Comparison of ENCODE assay signal across 16 cellular contexts in genomic region chr1:175449306-175449705, GRCh38.
"Had no signal": no experiment of that assay in that cellular context is flagged by ENCODE, and none has a peak within 500 bp of the region (broad histone marks: within the 10 kb centered on the region; RNA-seq: fewer than 3 reads in every experiment).

No MANE protein-coding gene starts in this region.

- H3K9me3 Mint-ChIP-seq: activated T-helper 17 cell treated with anti-CD3 and anti-CD28 coated beads, Interleukin-2, amount 50 U/mL, for 72 hours; central memory CD8-positive, alpha-beta T cell; natural killer cell treated with Interleukin-12 subunit alpha and Interleukin-12 subunit beta and Interleukin-15 and Interleukin-18, amount 100 ng/mL, for 72 hours had no signal

- H3K4me1 Mint-ChIP-seq: activated T-helper 17 cell treated with anti-CD3 and anti-CD28 coated beads, Interleukin-2, amount 50 U/mL, for 72 hours; central memory CD8-positive, alpha-beta T cell had no signal

- H3K4me3 ChIP-seq: esophagus squamous epithelium, tibial nerve, uterus had no signal

- H3K4me3 Mint-ChIP-seq: activated T-helper 17 cell treated with anti-CD3 and anti-CD28 coated beads, Interleukin-2, amount 50 U/mL, for 72 hours; central memory CD8-positive, alpha-beta T cell; natural killer cell treated with Interleukin-12 subunit alpha and Interleukin-12 subunit beta and Interleukin-15 and Interleukin-18, amount 100 ng/mL, for 72 hours had no signal

- ATAC-seq: activated T-helper 17 cell treated with anti-CD3 and anti-CD28 coated beads, Interleukin-2, amount 50 U/mL, for 72 hours had no signal

- H3K4me1 ChIP-seq: esophagus squamous epithelium, tibial nerve, uterus had no signal

- DNase-seq: activated CD4-positive, alpha-beta T cell treated with anti-CD3 and anti-CD28 coated beads, Interleukin-2, amount 50 U/mL, for 4 hours; activated CD4-positive, CD25-positive, alpha-beta regulatory T cell treated with anti-CD3 and anti-CD28 coated beads, Interleukin-2, amount 50 U/mL, for 72 hours; activated naive CD4-positive, alpha-beta T cell treated with Interleukin-2 at 50 U/mL for 16 hours; anterior cingulate cortex; brain microvascular endothelial cell; effector CD8-positive, alpha-beta T cell; esophagus squamous epithelium; mesendoderm; stimulated activated CD4-positive, alpha-beta T cell treated with anti-CD3 and anti-CD28 coated beads, Interleukin-12 subunit alpha, Interleukin-12 subunit beta, amount 100 ng/mL, for 4 hours; stimulated activated CD4-positive, alpha-beta T cell treated with anti-CD3 and anti-CD28 coated beads, Interleukin-2, amount 100 ng/mL, for 24 hours; stimulated activated naive CD4-positive, alpha-beta T cell; uterus had no signal

- H3K27ac ChIP-seq: brain microvascular endothelial cell, esophagus squamous epithelium, tibial nerve, uterus had no signal

- H3K36me3 ChIP-seq: brain microvascular endothelial cell, esophagus squamous epithelium, tibial nerve, uterus had no signal

- H3K27ac Mint-ChIP-seq: activated T-helper 17 cell treated with anti-CD3 and anti-CD28 coated beads, Interleukin-2, amount 50 U/mL, for 72 hours; natural killer cell treated with Interleukin-12 subunit alpha and Interleukin-12 subunit beta and Interleukin-15 and Interleukin-18, amount 100 ng/mL, for 72 hours had no signal

- H3K9me3 ChIP-seq: esophagus squamous epithelium, tibial nerve, uterus had no signal

- H3K27me3 ChIP-seq: brain microvascular endothelial cell, esophagus squamous epithelium, tibial nerve, uterus had no signal

- H3K36me3 Mint-ChIP-seq: natural killer cell treated with Interleukin-12 subunit alpha and Interleukin-12 subunit beta and Interleukin-15 and Interleukin-18, amount 100 ng/mL, for 72 hours had no signal
